In genomic region chr17:67082110-67082509, GRCh38 we compare ENCODE assay signal across 9 cellular contexts. TPM values are rescaled to one million over a fixed set of nuclear protein-coding genes. Genes with fewer than 3 reads are reported as not detected.
DNase-seq lines count a peak whose midpoint lies in the region; ATAC-seq and TF ChIP-seq lines count a peak whose summit lies in the region.
"Had no signal": no experiment of that assay in that cellular context is flagged by ENCODE, and none has a peak within 500 bp of the region (broad histone marks: within the 10 kb centered on the region; RNA-seq: fewer than 3 reads in every experiment).

No MANE protein-coding gene starts in this region.

- no peaks in the 10 kb centered on the region for H3K79me2 ChIP-seq in OCI-LY7 (ENCODE audit: insufficient read depth, low read depth, low read length)

- ATAC-seq in GM18517 (IDR thresholded peaks at IDR 0.05; ENCODE audit: unreplicated experiment): peak; percentile 80
- peak; percentile 60 for ATAC-seq in HG02763 (IDR thresholded peaks at IDR 0.05; ENCODE audit: unreplicated experiment)

- H2AFZ ChIP-seq in OCI-LY7 (ENCODE audit: low read length): no peak overlapping the region

- POLR2A ChIA-PET in A673 (lab: Charles Lee; ENCODE audit: low non-redundant PET) (no interaction called here), OCI-LY7 (lab: Charles Lee) (interaction anchor here (0.6 to 2.1 kb wide), 7 partner anchors 10 to 789 kb away, joined by 3 to 8 read pairs (median 4); no protein-coding TSS in a partner anchor)

- H3K36me3 ChIP-seq in A673 (ENCODE audit: insufficient read depth, low read length, poor library complexity, severe bottlenecking): peaks cover 7% of the 10 kb centered on the region
- peaks cover 35% of the 10 kb centered on the region for H3K36me3 ChIP-seq in OCI-LY7 (ENCODE audit: insufficient read depth, low read length)
- H3K36me3 ChIP-seq in thyroid gland: peaks cover 0 to 10% of the 10 kb centered on the region in 2 donors

- H3K9me2 ChIP-seq in OCI-LY7 (ENCODE audit: insufficient read depth, low read length): no peaks in the 10 kb centered on the region

- H3K27me3 ChIP-seq in A673 (replicated peaks; ENCODE audit: insufficient read depth, low read depth, low read length, poor library complexity): no peaks in the 10 kb centered on the region
- no peaks in the 10 kb centered on the region for H3K27me3 ChIP-seq in thyroid gland

- CTCF ChIA-PET in A673 (lab: Charles Lee) (no interaction called here), OCI-LY7 (lab: Charles Lee; ENCODE audit: unreplicated experiment) (no interaction called here)

- peak overlapping the region; percentile 58 for H3K4me2 ChIP-seq in OCI-LY7 (ENCODE audit: low read length)

- H3K4me3 ChIP-seq in A673 (ENCODE audit: low read depth, low read length, poor library complexity, severe bottlenecking) (no peak overlapping the region), OCI-LY7 (ENCODE audit: low read depth, low read length, poor library complexity, severe bottlenecking) (peak overlapping the region; percentile 9), thyroid gland (replicated peaks in 1 of 3) (no peak overlapping the region)

- H3K9me3 ChIP-seq in A673 (ENCODE audit: low read depth, low read length, poor library complexity, severe bottlenecking) (no peaks in the 10 kb centered on the region), OCI-LY7 (ENCODE audit: low read length) (no peaks in the 10 kb centered on the region), thyroid gland (no peaks in the 10 kb centered on the region)

- H3K4me1 ChIP-seq in A673 (ENCODE audit: insufficient read depth, low read length, poor library complexity, severe bottlenecking) (no peaks in the 10 kb centered on the region), OCI-LY7 (ENCODE audit: insufficient read depth, low read length, poor library complexity, severe bottlenecking) (peaks cover 33% of the 10 kb centered on the region), thyroid gland (no peaks in the 10 kb centered on the region)

- H3K27ac ChIP-seq in A673 (ENCODE audit: low read depth, low read length, poor library complexity, severe bottlenecking) (no peak overlapping the region), OCI-LY7 (ENCODE audit: low read depth, low read length, poor library complexity, severe bottlenecking) (peak overlapping the region; percentile 51), thyroid gland (no peak overlapping the region)

- no peak for TF ChIP-seq POLR2A in thyroid gland (IDR thresholded peaks at IDR 0.05)

- intact Hi-C loops in A673 (cut with micrococcal nuclease; ENCODE audit: unreplicated experiment) (no loop called here), OCI-LY7 (cut with micrococcal nuclease; ENCODE audit: unreplicated experiment) (loop anchor here (5.0 kb wide), 2 partner anchors 175 to 365 kb away; no protein-coding TSS in a partner anchor), thyroid gland (cut with DNase I) (no loop called here)

- 77 to 78% methylated on average over 1 of the region's 1 CpG for WGBS in thyroid gland, 2 donors

- peak; percentile 31; the same call in 1 of the 2 replicates for TF ChIP-seq CTCF in A673 (conservative IDR thresholded peaks at IDR 0.05; ENCODE audit: low read depth, low read length)
- TF ChIP-seq CTCF in OCI-LY7 (conservative IDR thresholded peaks at IDR 0.05; ENCODE audit: low read length): peak; percentile 72
- TF ChIP-seq CTCF in thyroid gland (IDR thresholded peaks at IDR 0.05): no peak

- no peaks in the 10 kb centered on the region for H4K20me1 ChIP-seq in OCI-LY7 (ENCODE audit: insufficient read depth, low read length)

- DNase-seq in A673 (ENCODE audit: low spot score) (no peak), OCI-LY7 (ENCODE audit: low spot score) (peak; percentile 62), NCI-H748 (lab: John Stamatoyannopoulos, UW; ENCODE audit: unreplicated experiment) (no peak), NCI-H2196 treated with DMSO at 0.1 percent for 48 hours (lab: John Stamatoyannopoulos, UW; ENCODE audit: unreplicated experiment) (no peak), dermis blood vessel endothelial cell (no peak), thyroid gland (no peak)
- DNase-seq: IMR-90 had no signal

- BruUV-seq in A673 (replicated peaks; lab: Mats Ljungman, UMichigan) (no TSS peak), OCI-LY7 (replicated peaks; lab: Mats Ljungman, UMichigan) (no TSS peak)

RNA-seq across cellular contexts. Expression of gene CACNG1, which starts 37.8 kb away (rescaled TPM):
- total RNA-seq in A673 (2021): not detected in 2 replicates
- total RNA-seq in OCI-LY7 (2014; rRNA removed; shearing (Covaris generic)): not detected in 2 replicates
- not detected in 2 replicates for total RNA-seq in OCI-LY7 (2022)
- total RNA-seq in dermis blood vessel endothelial cell: not detected in 2 replicates
- total RNA-seq in thyroid gland: not detected
- total RNA-seq: IMR-90 had no signal

Comparison
In these comparisons a context has a peak if more than half of its experiments do, and no peak if none do; other contexts are left out.
1. CTCF ChIP-seq: peak in A673 (single experiment) and OCI-LY7 (single experiment); none in thyroid gland (0 of 6).